ENCODE assay signal across 29 cellular contexts in genomic region chr20:23290761-23291574, GRCh38.
"Had no signal": no experiment of that assay in that cellular context is flagged by ENCODE, and none has a peak within 500 bp of the region (broad histone marks: within the 10 kb centered on the region; RNA-seq: fewer than 3 reads in every experiment).

No MANE protein-coding gene starts in this region.

- H3K9me3 ChIP-seq: gastroesophageal sphincter, stomach, suprapubic skin, tibial artery had no signal

- H3K4me3 Mint-ChIP-seq: activated CD4-positive, alpha-beta memory T cell treated with anti-CD3 and anti-CD28 coated beads for 36 hours; activated CD4-positive, alpha-beta T cell treated with anti-CD3 and anti-CD28 coated beads, Interleukin-2, amount 10 ng/mL, durations not matched to agents 24 days and 14 days; activated naive CD4-positive, alpha-beta T cell treated with anti-CD3 and anti-CD28 coated beads, Interleukin-2, amount 10 ng/mL, durations not matched to agents 7 days and 5 days; activated naive CD8-positive, alpha-beta T cell treated with anti-CD3 and anti-CD28 coated beads, Interleukin-2, amount 50 U/mL, for 24 hours; activated T-cell treated with anti-CD3 and anti-CD28 coated beads, Interleukin-2, amount 50 U/mL, for 24 hours; central memory CD8-positive, alpha-beta T cell; immature natural killer cell; naive thymus-derived CD8-positive, alpha-beta T cell; stimulated activated naive B cell treated with anti-CD40 and anti-IgM and Interleukin-4, amounts not matched to agents 10 μg/mL and 1 μg/mL and 100 μg/mL, for 72 hours had no signal

- H3K27ac ChIP-seq: gastroesophageal sphincter, stomach, suprapubic skin, tibial artery had no signal

- H3K9me3 Mint-ChIP-seq: activated CD4-positive, alpha-beta memory T cell treated with anti-CD3 and anti-CD28 coated beads for 36 hours; activated CD4-positive, alpha-beta T cell treated with anti-CD3 and anti-CD28 coated beads, Interleukin-2, amount 10 ng/mL, durations not matched to agents 24 days and 14 days; activated naive CD4-positive, alpha-beta T cell treated with anti-CD3 and anti-CD28 coated beads, Interleukin-2, amount 10 ng/mL, durations not matched to agents 7 days and 5 days; activated naive CD8-positive, alpha-beta T cell treated with anti-CD3 and anti-CD28 coated beads, Interleukin-2, amount 50 U/mL, for 24 hours; activated T-cell treated with anti-CD3 and anti-CD28 coated beads, Interleukin-2, amount 50 U/mL, for 24 hours; central memory CD8-positive, alpha-beta T cell; immature natural killer cell; naive thymus-derived CD8-positive, alpha-beta T cell; stimulated activated naive B cell treated with anti-CD40 and anti-IgM and Interleukin-4, amounts not matched to agents 10 μg/mL and 1 μg/mL and 100 μg/mL, for 72 hours had no signal

- H3K27ac Mint-ChIP-seq: activated CD4-positive, alpha-beta memory T cell treated with anti-CD3 and anti-CD28 coated beads for 36 hours; activated CD4-positive, alpha-beta T cell treated with anti-CD3 and anti-CD28 coated beads, Interleukin-2, amount 10 ng/mL, durations not matched to agents 24 days and 14 days; activated naive CD4-positive, alpha-beta T cell treated with anti-CD3 and anti-CD28 coated beads, Interleukin-2, amount 10 ng/mL, durations not matched to agents 7 days and 5 days; activated naive CD8-positive, alpha-beta T cell treated with anti-CD3 and anti-CD28 coated beads, Interleukin-2, amount 50 U/mL, for 24 hours; activated T-cell treated with anti-CD3 and anti-CD28 coated beads, Interleukin-2, amount 50 U/mL, for 24 hours; immature natural killer cell; naive thymus-derived CD8-positive, alpha-beta T cell; stimulated activated naive B cell treated with anti-CD40 and anti-IgM and Interleukin-4, amounts not matched to agents 10 μg/mL and 1 μg/mL and 100 μg/mL, for 72 hours had no signal

- ATAC-seq: activated naive CD8-positive, alpha-beta T cell treated with anti-CD3 and anti-CD28 coated beads, Interleukin-2, amount 50 U/mL, for 24 hours; gastroesophageal sphincter; left colon; naive thymus-derived CD8-positive, alpha-beta T cell; stimulated activated naive B cell treated with anti-CD40 and anti-IgM and Interleukin-4, amounts not matched to agents 10 μg/mL and 1 μg/mL and 100 μg/mL, for 72 hours had no signal

- H3K4me3 ChIP-seq: gastroesophageal sphincter, smooth muscle cell, stomach, suprapubic skin, tibial artery had no signal

- DNase-seq: activated CD4-positive, alpha-beta memory T cell treated with anti-CD3 and anti-CD28 coated beads for 36 hours; activated CD4-positive, alpha-beta T cell treated with anti-CD3 and anti-CD28 coated beads, Interleukin-2, amount 10 ng/mL, durations not matched to agents 24 days and 14 days; activated CD4-positive, CD25-positive, alpha-beta regulatory T cell treated with anti-CD3 and anti-CD28 coated beads, Interleukin-2, amount 50 U/mL, for 72 hours; activated CD8-positive, alpha-beta memory T cell treated with anti-CD3 and anti-CD28 coated beads, Interleukin-2, amount 50 U/mL, for 48 hours; activated gamma-delta T cell; activated naive CD4-positive, alpha-beta T cell treated with anti-CD3 and anti-CD28 coated beads, Interleukin-2, amount 10 ng/mL, durations not matched to agents 7 days and 5 days; activated naive CD8-positive, alpha-beta T cell treated with anti-CD3 and anti-CD28 coated beads, Interleukin-2, amount 50 U/mL, for 24 hours; activated T-cell treated with anti-CD3 and anti-CD28 coated beads, Interleukin-2, amount 50 U/mL, for 24 hours; amygdala; dermis blood vessel endothelial cell; effector CD4-positive, alpha-beta T cell; hippocampal formation; immature natural killer cell; kidney; left colon; midbrain; naive thymus-derived CD8-positive, alpha-beta T cell; posterior cingulate gyrus; stimulated activated CD4-positive, alpha-beta T cell treated with anti-CD3 and anti-CD28 coated beads, Interleukin-15, amount 100 ng/mL, for 24 hours; stimulated activated CD4-positive, alpha-beta T cell treated with anti-CD3 and anti-CD28 coated beads, Interleukin-2, amount 100 ng/mL, for 24 hours; stimulated activated naive B cell treated with anti-CD40 and anti-IgM and Interleukin-4, amounts not matched to agents 10 μg/mL and 1 μg/mL and 100 μg/mL, for 72 hours; stomach; T-helper 2 cell had no signal

- H3K27me3 ChIP-seq: stomach, suprapubic skin had no signal

- H3K36me3 ChIP-seq: gastroesophageal sphincter, stomach, suprapubic skin, tibial artery had no signal

- H3K36me3 Mint-ChIP-seq: activated CD4-positive, alpha-beta memory T cell treated with anti-CD3 and anti-CD28 coated beads for 36 hours; activated naive CD4-positive, alpha-beta T cell treated with anti-CD3 and anti-CD28 coated beads, Interleukin-2, amount 10 ng/mL, durations not matched to agents 7 days and 5 days; immature natural killer cell; naive thymus-derived CD8-positive, alpha-beta T cell; stimulated activated naive B cell treated with anti-CD40 and anti-IgM and Interleukin-4, amounts not matched to agents 10 μg/mL and 1 μg/mL and 100 μg/mL, for 72 hours had no signal

- H3K4me1 ChIP-seq: tibial artery had no signal

- H3K4me1 Mint-ChIP-seq: activated CD4-positive, alpha-beta T cell treated with anti-CD3 and anti-CD28 coated beads, Interleukin-2, amount 10 ng/mL, durations not matched to agents 24 days and 14 days; activated naive CD4-positive, alpha-beta T cell treated with anti-CD3 and anti-CD28 coated beads, Interleukin-2, amount 10 ng/mL, durations not matched to agents 7 days and 5 days; activated naive CD8-positive, alpha-beta T cell treated with anti-CD3 and anti-CD28 coated beads, Interleukin-2, amount 50 U/mL, for 24 hours; central memory CD8-positive, alpha-beta T cell; immature natural killer cell; naive thymus-derived CD8-positive, alpha-beta T cell; stimulated activated naive B cell treated with anti-CD40 and anti-IgM and Interleukin-4, amounts not matched to agents 10 μg/mL and 1 μg/mL and 100 μg/mL, for 72 hours had no signal

- FAIRE-seq: endometrium, kidney had no signal
